Comparison of ENCODE assay signal across 30 cellular contexts in genomic region chr5:141795421-141795820, GRCh38.
"Had no signal": no experiment of that assay in that cellular context is flagged by ENCODE, and none has a peak within 500 bp of the region (broad histone marks: within the 10 kb centered on the region; RNA-seq: fewer than 3 reads in every experiment).

No MANE protein-coding gene starts in this region.

- H3K27me3 Mint-ChIP-seq: activated CD4-positive, alpha-beta T cell treated with anti-CD3 and anti-CD28 coated beads for 36 hours; brain had no signal

- H3K9me3 ChIP-seq: ascending aorta, breast epithelium, colonic mucosa had no signal

- H3K4me3 ChIP-seq: ascending aorta, breast epithelium, cardiac muscle cell, colonic mucosa had no signal

- ATAC-seq: activated CD4-positive, alpha-beta T cell treated with anti-CD3 and anti-CD28 coated beads for 36 hours; activated CD8-positive, alpha-beta memory T cell treated with anti-CD3 and anti-CD28 coated beads, Interleukin-2, amount 10 ng/mL, durations not matched to agents 7 days and 5 days; activated CD8-positive, alpha-beta T cell treated with anti-CD3 and anti-CD28 coated beads, Interleukin-2, amount 10 ng/mL, durations not matched to agents 7 days and 5 days; activated naive CD4-positive, alpha-beta T cell treated with anti-CD3 and anti-CD28 coated beads, Interleukin-2, amount 50 U/mL, for 72 hours; activated T-cell treated with anti-CD3 and anti-CD28 coated beads, Interleukin-2, amount 50 U/mL, for 72 hours; esophagus mucosa; T-cell had no signal

- H3K27me3 ChIP-seq: ascending aorta, breast epithelium, cardiac muscle cell, colonic mucosa had no signal

- H3K4me3 Mint-ChIP-seq: activated CD4-positive, alpha-beta memory T cell treated with anti-CD3 and anti-CD28 coated beads for 36 hours; activated CD4-positive, alpha-beta T cell treated with anti-CD3 and anti-CD28 coated beads for 36 hours; activated CD4-positive, alpha-beta T cell treated with anti-CD3 and anti-CD28 coated beads, Interleukin-2, amount 10 ng/mL, durations not matched to agents 24 days and 14 days; activated CD8-positive, alpha-beta memory T cell treated with anti-CD3 and anti-CD28 coated beads, Interleukin-2, amount 10 ng/mL, durations not matched to agents 7 days and 5 days; activated CD8-positive, alpha-beta T cell treated with anti-CD3 and anti-CD28 coated beads, Interleukin-2, amount 10 ng/mL, durations not matched to agents 7 days and 5 days; activated naive CD4-positive, alpha-beta T cell treated with anti-CD3 and anti-CD28 coated beads, Interleukin-2, amount 10 ng/mL, durations not matched to agents 7 days and 5 days; activated naive CD8-positive, alpha-beta T cell treated with anti-CD3 and anti-CD28 coated beads, Interleukin-2, amount 10 ng/mL, durations not matched to agents 7 days and 5 days; activated T-cell treated with anti-CD3 and anti-CD28 coated beads, Interleukin-2, amount 50 U/mL, for 72 hours; brain; T-cell; T-helper 1 cell treated with Interleukin-12 subunit alpha and Interleukin-12 subunit beta and Interleukin-4 antibody, amounts not matched to agents 30 μg/mL and 1 μg/mL, for 36 hours had no signal

- H3K4me1 ChIP-seq: ascending aorta, breast epithelium, colonic mucosa had no signal

- H3K36me3 Mint-ChIP-seq: activated CD4-positive, alpha-beta memory T cell treated with anti-CD3 and anti-CD28 coated beads for 36 hours; activated CD8-positive, alpha-beta memory T cell treated with anti-CD3 and anti-CD28 coated beads, Interleukin-2, amount 10 ng/mL, durations not matched to agents 7 days and 5 days; activated naive CD4-positive, alpha-beta T cell treated with anti-CD3 and anti-CD28 coated beads, Interleukin-2, amount 10 ng/mL, durations not matched to agents 7 days and 5 days; activated naive CD4-positive, alpha-beta T cell treated with anti-CD3 and anti-CD28 coated beads, Interleukin-2, amount 50 U/mL, for 72 hours; activated naive CD8-positive, alpha-beta T cell treated with anti-CD3 and anti-CD28 coated beads, Interleukin-2, amount 10 ng/mL, durations not matched to agents 7 days and 5 days; brain; T-cell had no signal

- DNase-seq: activated CD4-positive, alpha-beta memory T cell treated with anti-CD3 and anti-CD28 coated beads for 36 hours; activated CD4-positive, alpha-beta T cell treated with anti-CD3 and anti-CD28 coated beads for 36 hours; activated CD4-positive, alpha-beta T cell treated with anti-CD3 and anti-CD28 coated beads, Interleukin-2, amount 10 ng/mL, durations not matched to agents 24 days and 14 days; activated CD4-positive, CD25-positive, alpha-beta regulatory T cell; activated CD4-positive, CD25-positive, alpha-beta regulatory T cell treated with anti-CD3 and anti-CD28 coated beads, Interleukin-2, amount 50 U/mL, for 72 hours; activated CD8-positive, alpha-beta memory T cell treated with anti-CD3 and anti-CD28 coated beads, Interleukin-2, amount 10 ng/mL, durations not matched to agents 7 days and 5 days; activated CD8-positive, alpha-beta memory T cell treated with anti-CD3 and anti-CD28 coated beads, Interleukin-2, amount 50 U/mL, for 4 hours; activated CD8-positive, alpha-beta T cell treated with anti-CD3 and anti-CD28 coated beads, Interleukin-2, amount 10 ng/mL, durations not matched to agents 7 days and 5 days; activated gamma-delta T cell; activated naive CD4-positive, alpha-beta T cell; activated naive CD4-positive, alpha-beta T cell treated with anti-CD3 and anti-CD28 coated beads, Interleukin-2, amount 10 ng/mL, durations not matched to agents 7 days and 5 days; activated naive CD8-positive, alpha-beta T cell treated with anti-CD3 and anti-CD28 coated beads, Interleukin-2, amount 10 ng/mL, durations not matched to agents 7 days and 5 days; activated T-cell treated with anti-CD3 and anti-CD28 coated beads, Interleukin-2, amount 50 U/mL, for 1 hour; activated T-cell treated with anti-CD3 and anti-CD28 coated beads, Interleukin-2, amount 50 U/mL, for 72 hours; central memory CD4-positive, alpha-beta T cell; cerebellar nuclear complex; colonic mucosa; effector CD8-positive, alpha-beta T cell; foreskin fibroblast; head of caudate nucleus; T-cell; T1000 had no signal

- H3K9me3 Mint-ChIP-seq: activated CD4-positive, alpha-beta memory T cell treated with anti-CD3 and anti-CD28 coated beads for 36 hours; activated CD4-positive, alpha-beta T cell treated with anti-CD3 and anti-CD28 coated beads, Interleukin-2, amount 10 ng/mL, durations not matched to agents 24 days and 14 days; activated naive CD4-positive, alpha-beta T cell treated with anti-CD3 and anti-CD28 coated beads, Interleukin-2, amount 10 ng/mL, durations not matched to agents 7 days and 5 days; activated naive CD4-positive, alpha-beta T cell treated with anti-CD3 and anti-CD28 coated beads, Interleukin-2, amount 50 U/mL, for 72 hours; activated naive CD8-positive, alpha-beta T cell treated with anti-CD3 and anti-CD28 coated beads, Interleukin-2, amount 10 ng/mL, durations not matched to agents 7 days and 5 days; activated T-cell treated with anti-CD3 and anti-CD28 coated beads, Interleukin-2, amount 50 U/mL, for 72 hours; brain; T-cell; T-helper 1 cell treated with Interleukin-12 subunit alpha and Interleukin-12 subunit beta and Interleukin-4 antibody, amounts not matched to agents 30 μg/mL and 1 μg/mL, for 36 hours had no signal

- H3K4me1 Mint-ChIP-seq: activated CD4-positive, alpha-beta T cell treated with anti-CD3 and anti-CD28 coated beads for 36 hours; activated CD4-positive, alpha-beta T cell treated with anti-CD3 and anti-CD28 coated beads, Interleukin-2, amount 10 ng/mL, durations not matched to agents 24 days and 14 days; activated CD8-positive, alpha-beta memory T cell treated with anti-CD3 and anti-CD28 coated beads, Interleukin-2, amount 10 ng/mL, durations not matched to agents 7 days and 5 days; activated naive CD4-positive, alpha-beta T cell treated with anti-CD3 and anti-CD28 coated beads, Interleukin-2, amount 10 ng/mL, durations not matched to agents 7 days and 5 days; activated naive CD8-positive, alpha-beta T cell treated with anti-CD3 and anti-CD28 coated beads, Interleukin-2, amount 10 ng/mL, durations not matched to agents 7 days and 5 days had no signal

- H3K36me3 ChIP-seq: ascending aorta, breast epithelium, cardiac muscle cell, colonic mucosa, WERI-Rb-1 had no signal

- H3K27ac ChIP-seq: ascending aorta, breast epithelium, cardiac muscle cell, colonic mucosa, WERI-Rb-1 had no signal

- H3K27ac Mint-ChIP-seq: activated CD4-positive, alpha-beta memory T cell treated with anti-CD3 and anti-CD28 coated beads for 36 hours; activated CD4-positive, alpha-beta T cell treated with anti-CD3 and anti-CD28 coated beads for 36 hours; activated CD4-positive, alpha-beta T cell treated with anti-CD3 and anti-CD28 coated beads, Interleukin-2, amount 10 ng/mL, durations not matched to agents 24 days and 14 days; activated CD8-positive, alpha-beta memory T cell treated with anti-CD3 and anti-CD28 coated beads, Interleukin-2, amount 10 ng/mL, durations not matched to agents 7 days and 5 days; activated CD8-positive, alpha-beta T cell treated with anti-CD3 and anti-CD28 coated beads, Interleukin-2, amount 10 ng/mL, durations not matched to agents 7 days and 5 days; activated naive CD4-positive, alpha-beta T cell treated with anti-CD3 and anti-CD28 coated beads, Interleukin-2, amount 10 ng/mL, durations not matched to agents 7 days and 5 days; activated naive CD4-positive, alpha-beta T cell treated with anti-CD3 and anti-CD28 coated beads, Interleukin-2, amount 50 U/mL, for 72 hours; activated naive CD8-positive, alpha-beta T cell treated with anti-CD3 and anti-CD28 coated beads, Interleukin-2, amount 10 ng/mL, durations not matched to agents 7 days and 5 days; activated T-cell treated with anti-CD3 and anti-CD28 coated beads, Interleukin-2, amount 50 U/mL, for 72 hours; T-cell; T-helper 1 cell treated with Interleukin-12 subunit alpha and Interleukin-12 subunit beta and Interleukin-4 antibody, amounts not matched to agents 30 μg/mL and 1 μg/mL, for 36 hours had no signal
